Comparison of ENCODE assay signal across 9 cellular contexts in genomic region chr14:41607119-41607785, GRCh38. TPM values are rescaled to one million over a fixed set of nuclear protein-coding genes. Genes with fewer than 3 reads are reported as not detected.
DNase-seq lines count a peak whose midpoint lies in the region; ATAC-seq and TF ChIP-seq lines count a peak whose summit lies in the region.
"Had no signal": no experiment of that assay in that cellular context is flagged by ENCODE, and none has a peak within 500 bp of the region (broad histone marks: within the 10 kb centered on the region; RNA-seq: fewer than 3 reads in every experiment).

No MANE protein-coding gene starts in this region.

- no peaks in the 10 kb centered on the region for H3K9me3 ChIP-seq in testis

- ATAC-seq in GM19463 (IDR thresholded peaks at IDR 0.05; ENCODE audit: unreplicated experiment) (no peak), GM21515 (IDR thresholded peaks at IDR 0.05; ENCODE audit: unreplicated experiment) (no peak)

- H3K4me3 ChIP-seq in astrocyte of the cerebellum (ENCODE audit: low read depth, low read length) (peak overlapping the region; percentile 65), testis (peak overlapping the region; percentile 63 to 67)

- TF ChIP-seq CTCF in astrocyte of the cerebellum (IDR thresholded peaks at IDR 0.05; ENCODE audit: low read depth, low read length, missing control alignments) = no peak
- no peak for TF ChIP-seq CTCF in testis (IDR thresholded peaks at IDR 0.05)

- WGBS in testis, 2 donors = 0 to 2% methylated on average over 27 to 29 of the region's 29 CpGs

- no peaks in the 10 kb centered on the region for H3K36me3 ChIP-seq in testis (ENCODE audit: low read depth, missing control alignments)

- intact Hi-C loops in testis (cut with DNase I; ENCODE audit: low total_unique reads) = no loop called here

- H3K27me3 ChIP-seq in testis = no peaks in the 10 kb centered on the region

- peaks cover 5% of the 10 kb centered on the region for H3K4me1 ChIP-seq in testis

- in situ Hi-C loops in astrocyte of the cerebellum (cut with HindIII; ENCODE audit: low sequenced_read_pairs) = no loop called here

- TF ChIP-seq POLR2A in testis (IDR thresholded peaks at IDR 0.05) = no peak

- H3K27ac ChIP-seq in testis = peak overlapping the region in 1 of 2 donors; percentile 82
- H3K27ac ChIP-seq: epithelial cell of prostate had no signal

- peak; percentile 21 for DNase-seq in COLO668 (lab: John Stamatoyannopoulos, UW; ENCODE audit: unreplicated experiment)
- peak; percentile 88 for DNase-seq in NCI-H1092 treated with DMSO at 0.1 percent for 48 hours (lab: John Stamatoyannopoulos, UW)
- no peak for DNase-seq in astrocyte of the cerebellum (ENCODE audit: low read depth)
- DNase-seq in left kidney (ENCODE audit: low read depth, low spot score) = peak; percentile 64
- DNase-seq in testis = no peak
- DNase-seq in activated effector memory CD4-positive, alpha-beta T cell treated with anti-CD3 and anti-CD28 coated beads, Interleukin-2, amount 50 U/mL, for 16 hours = no peak

RNA-seq across cellular contexts. Expression of gene LRFN5, which starts 0.6 kb away (rescaled TPM):
- 1 to 10 TPM; 5.9 to 6.8 TPM for total RNA-seq in testis
- 2.4 TPM for polyA plus RNA-seq in testis (ENCODE audit: insufficient read depth, low read depth, low replicate concordance)

Comparison
In these comparisons a context has a peak if more than half of its experiments do, and no peak if none do; other contexts are left out.
1. DNase-seq: peak in COLO668 (single experiment), NCI-H1092 treated with DMSO at 0.1 percent for 48 hours (single experiment) and left kidney (single experiment); none in astrocyte of the cerebellum (single experiment), testis (single experiment) and activated effector memory CD4-positive, alpha-beta T cell treated with anti-CD3 and anti-CD28 coated beads, Interleukin-2, amount 50 U/mL, for 16 hours (single experiment).